1 cellular context compared by ENCODE assay signal in the genomic region with DNA sequence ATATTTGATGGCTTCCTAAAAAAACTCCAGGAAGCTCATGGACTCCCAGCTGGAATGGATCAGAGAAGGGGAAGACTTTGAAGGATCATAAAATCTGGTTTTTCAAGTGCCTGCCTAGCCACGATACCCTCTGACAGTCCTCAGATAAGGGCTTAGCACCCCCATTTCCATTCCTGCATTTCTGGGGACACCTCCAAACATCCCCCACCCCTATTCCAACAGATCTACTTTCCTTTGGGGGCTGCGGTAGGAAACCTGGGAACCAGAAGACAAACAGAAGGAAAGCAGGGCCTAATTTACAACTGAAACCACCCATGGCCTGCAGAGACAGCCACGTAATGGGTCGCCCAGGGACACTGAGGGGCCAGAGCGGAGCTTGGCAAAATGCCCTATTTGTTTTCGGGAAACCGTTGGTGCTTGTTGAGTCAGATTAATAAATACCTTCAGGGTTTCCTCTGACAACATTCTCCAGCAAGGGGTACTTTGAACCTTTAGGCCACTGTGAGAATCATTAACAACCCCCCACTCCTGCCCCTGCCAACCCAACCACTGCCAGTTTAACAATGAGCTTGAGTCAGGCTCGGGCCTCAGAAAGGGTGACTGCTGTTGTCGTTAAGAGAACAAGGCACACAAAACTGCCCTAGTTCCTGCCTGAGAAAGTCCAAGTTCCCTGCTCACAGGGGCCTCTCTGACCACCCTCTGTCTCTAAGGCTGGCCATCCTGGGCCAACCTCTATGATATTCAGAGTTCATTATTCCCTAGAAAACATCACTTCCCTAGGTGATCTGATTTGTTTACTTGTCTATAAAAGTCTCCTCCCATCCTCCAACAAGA.
TF ChIP-seq lines count a peak whose summit lies in the region.

No MANE protein-coding gene starts in this region.

TF ChIP-seq in HEK293, 187 proteins besides CTCF, POLR2A, EP300 and RAD21 (continued from another document):
- TF ChIP-seq, protein P1, sequence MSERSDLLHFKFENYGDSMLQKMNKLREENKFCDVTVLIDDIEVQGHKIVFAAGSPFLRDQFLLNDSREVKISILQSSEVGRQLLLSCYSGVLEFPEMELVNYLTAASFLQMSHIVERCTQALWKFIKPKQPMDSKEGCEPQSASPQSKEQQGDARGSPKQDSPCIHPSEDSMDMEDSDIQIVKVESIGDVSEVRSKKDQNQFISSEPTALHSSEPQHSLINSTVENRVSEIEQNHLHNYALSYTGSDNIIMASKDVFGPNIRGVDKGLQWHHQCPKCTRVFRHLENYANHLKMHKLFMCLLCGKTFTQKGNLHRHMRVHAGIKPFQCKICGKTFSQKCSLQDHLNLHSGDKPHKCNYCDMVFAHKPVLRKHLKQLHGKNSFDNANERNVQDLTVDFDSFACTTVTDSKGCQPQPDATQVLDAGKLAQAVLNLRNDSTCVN (tag by site-specific recombination; optimal IDR thresholded peaks at IDR 0.05): no peak
